Comparison of ENCODE assay signal across 1 cellular context in the genomic region with DNA sequence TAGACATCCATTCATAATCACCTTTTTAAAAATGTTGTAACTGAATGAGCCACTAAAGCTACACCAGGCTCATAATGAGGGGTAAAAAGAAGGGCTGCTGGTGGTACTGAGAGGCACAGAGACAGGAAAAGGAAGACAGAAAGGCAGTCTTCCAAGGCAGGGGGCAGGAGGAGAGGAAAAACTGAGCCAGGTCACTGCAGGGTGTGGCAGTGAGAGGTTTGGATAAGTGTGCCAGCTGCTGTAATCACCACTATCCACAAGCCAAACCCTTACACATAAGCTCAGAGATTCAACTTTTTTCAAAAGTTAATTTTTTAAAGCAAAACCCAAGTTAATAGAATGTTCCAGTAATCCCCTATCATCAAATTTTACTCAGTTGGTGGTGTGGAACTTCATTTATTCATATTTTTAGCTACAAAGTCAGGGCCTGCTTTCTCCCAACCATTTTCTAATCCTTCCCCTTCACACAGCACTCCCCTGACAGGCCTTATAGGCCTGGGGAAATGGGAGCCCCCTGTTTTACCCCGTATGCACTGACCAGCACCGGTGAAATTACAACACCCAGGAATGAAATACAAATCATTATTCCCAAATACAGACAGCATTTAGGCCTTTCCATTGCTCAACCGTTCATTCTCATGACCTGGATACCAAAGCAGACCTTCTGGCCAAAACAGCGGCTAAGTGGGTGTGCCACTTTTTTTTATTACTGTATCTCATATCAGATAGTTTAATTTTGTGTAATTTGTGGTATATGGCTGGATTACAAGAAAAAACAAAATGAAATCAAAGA.
TF ChIP-seq lines count a peak whose summit lies in the region.

No MANE protein-coding gene starts in this region.

TF ChIP-seq in HEK293, 187 proteins besides CTCF, POLR2A, EP300 and RAD21 (continued from another document):
- TF ChIP-seq, protein P1, sequence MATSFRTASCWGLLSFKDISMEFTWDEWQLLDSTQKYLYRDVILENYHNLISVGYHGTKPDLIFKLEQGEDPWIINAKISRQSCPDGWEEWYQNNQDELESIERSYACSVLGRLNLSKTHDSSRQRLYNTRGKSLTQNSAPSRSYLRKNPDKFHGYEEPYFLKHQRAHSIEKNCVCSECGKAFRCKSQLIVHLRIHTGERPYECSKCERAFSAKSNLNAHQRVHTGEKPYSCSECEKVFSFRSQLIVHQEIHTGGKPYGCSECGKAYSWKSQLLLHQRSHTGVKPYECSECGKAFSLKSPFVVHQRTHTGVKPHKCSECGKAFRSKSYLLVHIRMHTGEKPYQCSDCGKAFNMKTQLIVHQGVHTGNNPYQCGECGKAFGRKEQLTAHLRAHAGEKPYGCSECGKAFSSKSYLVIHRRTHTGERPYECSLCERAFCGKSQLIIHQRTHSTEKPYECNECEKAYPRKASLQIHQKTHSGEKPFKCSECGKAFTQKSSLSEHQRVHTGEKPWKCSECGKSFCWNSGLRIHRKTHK (tag by site-specific recombination; IDR thresholded peaks at IDR 0.05) = no peak
- TF ChIP-seq FEZF1 (tag by site-specific recombination; IDR thresholded peaks at IDR 0.05) = no peak
- TF ChIP-seq, protein P2, sequence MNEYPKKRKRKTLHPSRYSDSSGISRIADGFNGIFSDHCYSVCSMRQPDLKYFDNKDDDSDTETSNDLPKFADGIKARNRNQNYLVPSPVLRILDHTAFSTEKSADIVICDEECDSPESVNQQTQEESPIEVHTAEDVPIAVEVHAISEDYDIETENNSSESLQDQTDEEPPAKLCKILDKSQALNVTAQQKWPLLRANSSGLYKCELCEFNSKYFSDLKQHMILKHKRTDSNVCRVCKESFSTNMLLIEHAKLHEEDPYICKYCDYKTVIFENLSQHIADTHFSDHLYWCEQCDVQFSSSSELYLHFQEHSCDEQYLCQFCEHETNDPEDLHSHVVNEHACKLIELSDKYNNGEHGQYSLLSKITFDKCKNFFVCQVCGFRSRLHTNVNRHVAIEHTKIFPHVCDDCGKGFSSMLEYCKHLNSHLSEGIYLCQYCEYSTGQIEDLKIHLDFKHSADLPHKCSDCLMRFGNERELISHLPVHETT (tag by site-specific recombination; IDR thresholded peaks at IDR 0.05) = no peak
- TF ChIP-seq, protein P3, sequence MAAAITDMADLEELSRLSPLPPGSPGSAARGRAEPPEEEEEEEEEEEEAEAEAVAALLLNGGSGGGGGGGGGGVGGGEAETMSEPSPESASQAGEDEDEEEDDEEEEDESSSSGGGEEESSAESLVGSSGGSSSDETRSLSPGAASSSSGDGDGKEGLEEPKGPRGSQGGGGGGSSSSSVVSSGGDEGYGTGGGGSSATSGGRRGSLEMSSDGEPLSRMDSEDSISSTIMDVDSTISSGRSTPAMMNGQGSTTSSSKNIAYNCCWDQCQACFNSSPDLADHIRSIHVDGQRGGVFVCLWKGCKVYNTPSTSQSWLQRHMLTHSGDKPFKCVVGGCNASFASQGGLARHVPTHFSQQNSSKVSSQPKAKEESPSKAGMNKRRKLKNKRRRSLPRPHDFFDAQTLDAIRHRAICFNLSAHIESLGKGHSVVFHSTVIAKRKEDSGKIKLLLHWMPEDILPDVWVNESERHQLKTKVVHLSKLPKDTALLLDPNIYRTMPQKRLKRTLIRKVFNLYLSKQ (tag by site-specific recombination; IDR thresholded peaks at IDR 0.05; ENCODE audit: borderline replicate concordance) = no peak
- TF ChIP-seq, protein P4, sequence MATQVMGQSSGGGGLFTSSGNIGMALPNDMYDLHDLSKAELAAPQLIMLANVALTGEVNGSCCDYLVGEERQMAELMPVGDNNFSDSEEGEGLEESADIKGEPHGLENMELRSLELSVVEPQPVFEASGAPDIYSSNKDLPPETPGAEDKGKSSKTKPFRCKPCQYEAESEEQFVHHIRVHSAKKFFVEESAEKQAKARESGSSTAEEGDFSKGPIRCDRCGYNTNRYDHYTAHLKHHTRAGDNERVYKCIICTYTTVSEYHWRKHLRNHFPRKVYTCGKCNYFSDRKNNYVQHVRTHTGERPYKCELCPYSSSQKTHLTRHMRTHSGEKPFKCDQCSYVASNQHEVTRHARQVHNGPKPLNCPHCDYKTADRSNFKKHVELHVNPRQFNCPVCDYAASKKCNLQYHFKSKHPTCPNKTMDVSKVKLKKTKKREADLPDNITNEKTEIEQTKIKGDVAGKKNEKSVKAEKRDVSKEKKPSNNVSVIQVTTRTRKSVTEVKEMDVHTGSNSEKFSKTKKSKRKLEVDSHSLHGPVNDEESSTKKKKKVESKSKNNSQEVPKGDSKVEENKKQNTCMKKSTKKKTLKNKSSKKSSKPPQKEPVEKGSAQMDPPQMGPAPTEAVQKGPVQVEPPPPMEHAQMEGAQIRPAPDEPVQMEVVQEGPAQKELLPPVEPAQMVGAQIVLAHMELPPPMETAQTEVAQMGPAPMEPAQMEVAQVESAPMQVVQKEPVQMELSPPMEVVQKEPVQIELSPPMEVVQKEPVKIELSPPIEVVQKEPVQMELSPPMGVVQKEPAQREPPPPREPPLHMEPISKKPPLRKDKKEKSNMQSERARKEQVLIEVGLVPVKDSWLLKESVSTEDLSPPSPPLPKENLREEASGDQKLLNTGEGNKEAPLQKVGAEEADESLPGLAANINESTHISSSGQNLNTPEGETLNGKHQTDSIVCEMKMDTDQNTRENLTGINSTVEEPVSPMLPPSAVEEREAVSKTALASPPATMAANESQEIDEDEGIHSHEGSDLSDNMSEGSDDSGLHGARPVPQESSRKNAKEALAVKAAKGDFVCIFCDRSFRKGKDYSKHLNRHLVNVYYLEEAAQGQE (tag by site-specific recombination; IDR thresholded peaks at IDR 0.05) = no peak
